In the genomic region with DNA sequence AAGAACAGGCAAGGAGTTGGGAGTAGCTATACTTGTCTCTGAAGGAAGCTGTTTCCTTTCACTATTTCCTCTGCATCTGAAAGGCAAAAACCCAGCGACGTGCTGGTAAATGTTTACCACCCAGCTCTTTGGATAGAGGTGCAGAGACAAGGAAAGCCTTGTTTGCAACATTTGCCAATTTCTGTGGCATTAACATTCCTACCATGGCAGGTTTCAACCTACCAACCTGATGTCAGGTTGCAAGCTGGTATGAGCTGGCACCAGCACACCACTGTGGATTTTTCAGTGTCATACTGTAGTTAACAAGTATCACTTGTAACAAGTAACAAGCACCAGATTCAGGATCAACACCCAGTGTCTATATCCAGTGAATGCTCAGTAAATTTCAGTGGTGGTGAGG, we compare ENCODE assay signal across 19 cellular contexts.
DNase-seq lines count a peak whose midpoint lies in the region; ATAC-seq, FAIRE-seq and TF ChIP-seq lines count a peak whose summit lies in the region.
"Had no signal": no experiment of that assay in that cellular context is flagged by ENCODE, and none has a peak within 500 bp of the region (broad histone marks: within the 10 kb centered on the region; RNA-seq: fewer than 3 reads in every experiment).

No MANE protein-coding gene starts in this region.

- no peak overlapping the region for H2BK15ac ChIP-seq in H1 (ENCODE audit: low read length)

- H2BK5ac ChIP-seq in H1 (ENCODE audit: low read depth, low read length), result no peak overlapping the region

- H3K27ac Mint-ChIP-seq in WTC11, result no peak overlapping the region
- H3K27ac Mint-ChIP-seq: CD4-positive, alpha-beta memory T cell; HFFc6 had no signal

- no peak overlapping the region for H2AK5ac ChIP-seq in H1 (ENCODE audit: low read depth, low read length)

- H2BK120ac ChIP-seq in H1 (replicated peaks; ENCODE audit: low read depth, low read length), result peak overlapping the region; percentile 35

- H3K9me3 Mint-ChIP-seq in WTC11, result peaks cover 11% of the 10 kb centered on the region

- 0 out of 4 replicates have a peak overlapping the region, but pooled peaks of 1 of the 2 experiments have one; percentile 46 for H3K4me2 ChIP-seq in H1 (ENCODE audit: insufficient read depth in 1 of 2, low read depth in 2 of 2, low read length in 2 of 2)

- no peaks in the 10 kb centered on the region for H3K79me2 ChIP-seq in H1 (ENCODE audit: control insufficient read depth in 1 of 2, insufficient read depth in 2 of 2, low read length in 2 of 2)

- no peak overlapping the region for H3K14ac ChIP-seq in H1 (ENCODE audit: insufficient read length)

- H3K23me2 ChIP-seq in H1 (ENCODE audit: low read depth, low read length), result no peaks in the 10 kb centered on the region

- H3K36me3 Mint-ChIP-seq in WTC11, result no peaks in the 10 kb centered on the region
- H3K36me3 Mint-ChIP-seq: CD4-positive, alpha-beta memory T cell had no signal

- H3K27ac ChIP-seq in H1 (ENCODE audit: low read depth, low read length) (no peak overlapping the region), prostate gland (no peak overlapping the region)
- H3K27ac ChIP-seq: GM23248 had no signal

- no peak overlapping the region for H3K56ac ChIP-seq in H1 (replicated peaks; ENCODE audit: insufficient read length, low read depth, low read length)

- H3K23ac ChIP-seq in H1 (ENCODE audit: insufficient read length), result no peak overlapping the region

- intact Hi-C loops in prostate gland (cut with DNase I), result no loop called here
- intact Hi-C loops in sciatic nerve (cut with DNase I), result no loop called here

- no peak for FAIRE-seq in H1 (lab: Jason Lieb, UNC)
- FAIRE-seq: D721Med, GM12878, GM19239, H54 had no signal

- no peak overlapping the region for H3K18ac ChIP-seq in H1 (ENCODE audit: extremely low read depth, low read length)

- ATAC-seq in WTC11 (peak; percentile 30; the same call in 1 of the 2 replicates), SK-N-SH treated with all-trans-retinoic acid at 6 μM for 48 hours (no peak), sciatic nerve (no peak)
- ATAC-seq: GM12878 had no signal

- peak overlapping the region; percentile 4; the same call in 1 of the 2 replicates for H2AFZ ChIP-seq in H1 (ENCODE audit: low read length)
- H2AFZ ChIP-seq: GM23248 had no signal

- H3K79me1 ChIP-seq in H1 (ENCODE audit: low read depth, low read length), result no peaks in the 10 kb centered on the region

- H3K4me1 Mint-ChIP-seq in WTC11, result peaks cover 29% of the 10 kb centered on the region
- H3K4me1 Mint-ChIP-seq: CD4-positive, alpha-beta memory T cell had no signal

- H4K91ac ChIP-seq in H1 (replicated peaks; ENCODE audit: insufficient read length, low read length), result peak overlapping the region; percentile 18

- no peak overlapping the region for H3K4me3 ChIP-seq in H1 (ENCODE audit: extremely low read depth in 1 of 4, insufficient read depth in 2 of 4, low read depth in 3 of 4, low read length in 4 of 4)
- no peak overlapping the region for H3K4me3 ChIP-seq in prostate gland
- H3K4me3 ChIP-seq: GM12878, GM23248, HAP-1 had no signal

- no peaks in the 10 kb centered on the region; a peak in 1 of 7 replicates for H3K27me3 ChIP-seq in H1 (replicated peaks in 1 of 4; ENCODE audit: control insufficient read depth in 3 of 4, extremely low read depth in 1 of 4, insufficient read depth in 3 of 4, low read length in 3 of 4)
- no peaks in the 10 kb centered on the region for H3K27me3 ChIP-seq in prostate gland (replicated peaks; ENCODE audit: insufficient read depth)

- H3K4me3 Mint-ChIP-seq in WTC11, result no peak overlapping the region
- H3K4me3 Mint-ChIP-seq: CD4-positive, alpha-beta memory T cell; HFFc6 had no signal

- H4K5ac ChIP-seq in H1 (ENCODE audit: insufficient read length, low read depth, low read length), result no peak overlapping the region

- H4K8ac ChIP-seq in H1 (ENCODE audit: extremely low read depth, insufficient read depth, low read length), result no peak overlapping the region

- no peak for TF ChIP-seq CTCF in WTC11 (IDR thresholded peaks at IDR 0.05)
- TF ChIP-seq CTCF in H1 (IDR thresholded peaks at IDR 0.05; ENCODE audit: control extremely low read depth in 1 of 3, insufficient read depth in 1 of 3, low read depth in 1 of 3, low read length in 3 of 3), result no peak
- TF ChIP-seq CTCF in prostate gland (IDR thresholded peaks at IDR 0.05), result no peak

- TF ChIP-seq EP300 in H1 (IDR thresholded peaks at IDR 0.05; ENCODE audit: borderline replicate concordance in 1 of 2, low read depth in 2 of 2, low read length in 2 of 2), result no peak

- no peak for TF ChIP-seq RAD21 in H1 (IDR thresholded peaks at IDR 0.05 in 1 of 2, conservative IDR thresholded peaks at IDR 0.05 in 1 of 2; ENCODE audit: low read depth in 2 of 2, low read length in 2 of 2)

- H3K9me3 ChIP-seq in H1 (ENCODE audit: insufficient read depth in 2 of 2, low read depth in 1 of 2, low read length in 1 of 2) (no peaks in the 10 kb centered on the region), prostate gland (no peaks in the 10 kb centered on the region)
- H3K9me3 ChIP-seq: Caco-2, HAP-1 had no signal

- H3K36me3 ChIP-seq in H1 (ENCODE audit: control insufficient read depth in 2 of 4, insufficient read depth in 4 of 4, low read length in 3 of 4) (no peaks in the 10 kb centered on the region), prostate gland (no peaks in the 10 kb centered on the region)
- H3K36me3 ChIP-seq: HAP-1 had no signal

- no peaks in the 10 kb centered on the region; the same call in 1 of the 2 replicates for H3K27me3 Mint-ChIP-seq in WTC11 (ENCODE audit: low read depth)

- POLR2A ChIA-PET in WTC11 (lab: Charles Lee) (no interaction called here), H1 (lab: Charles Lee; ENCODE audit: partially characterized antibody) (interaction anchor here (0.6 kb wide), 1 partner anchor 1652 kb away, joined by 4 read pairs; no protein-coding TSS in a partner anchor)

- CTCF ChIA-PET in WTC11 (lab: Charles Lee) (no interaction called here), H1 (lab: Charles Lee; ENCODE audit: partially characterized antibody) (interaction anchor here (1.0 kb wide), 1 partner anchor 29 kb away, joined by 3 read pairs; no protein-coding TSS in a partner anchor)

- H3K9ac ChIP-seq in H1 (replicated peaks in 1 of 4; ENCODE audit: extremely low read depth in 1 of 4, low read depth in 3 of 4, low read length in 3 of 4), result no peak overlapping the region
- H3K9ac ChIP-seq: GM23248 had no signal

- TF ChIP-seq POLR2A in H1 (IDR thresholded peaks at IDR 0.05; ENCODE audit: control extremely low read depth in 1 of 2, low read depth in 2 of 2, low read length in 2 of 2), result no peak
- no peak for TF ChIP-seq POLR2A in prostate gland (IDR thresholded peaks at IDR 0.05)

- WGBS in H1 (ENCODE audit: extremely low coverage in 1 of 2, insufficient coverage in 1 of 2, insufficient read length in 1 of 2, insufficient replicate concordance in 2 of 2, low coverage in 1 of 2, low lambda C conversion rate in 2 of 2, missing lambda C conversion rate in 1 of 2), 2 experiments, result 63% methylated on average over 2 of the region's 2 CpGs; no CpG with 5 or more reads in 1 of the 2 experiments
- WGBS in prostate gland, result 39% methylated on average over 2 of the region's 2 CpGs

- H3K4ac ChIP-seq in H1 (replicated peaks; ENCODE audit: insufficient read length, low read depth, low read length), result peak overlapping the region; percentile 41

- H2BK20ac ChIP-seq in H1 (ENCODE audit: low read length), result no peak overlapping the region; the same call in 1 of the 2 replicates

- H2BK12ac ChIP-seq in H1 (ENCODE audit: low read depth, low read length), result no peak overlapping the region; the same call in 1 of the 2 replicates

- H3K4me1 ChIP-seq in H1 (replicated peaks in 1 of 4; ENCODE audit: control insufficient read depth in 3 of 4, insufficient read depth in 4 of 4, low read length in 3 of 4), result peaks cover 3 to 11% (median 6%) of the 10 kb centered on the region in 4 experiments; a peak in 4 of 7 replicates
- H3K4me1 ChIP-seq in prostate gland (replicated peaks), result no peaks in the 10 kb centered on the region
- H3K4me1 ChIP-seq: Caco-2, HAP-1 had no signal

- DNase-seq in WTC11 (ENCODE audit: low spot score) (no peak), H1 (ENCODE audit: low read depth in 1 of 2, low spot score in 2 of 2) (no peak), prostate gland (ENCODE audit: low spot score) (peak; percentile 26), sciatic nerve (ENCODE audit: low spot score) (no peak), NCI-H345 treated with DMSO at 0.1 percent for 48 hours (lab: John Stamatoyannopoulos, UW; ENCODE audit: unreplicated experiment) (no peak)
- DNase-seq: Caco-2; CD4-positive, alpha-beta memory T cell; DMS 273 treated with DMSO at 0.1 percent for 48 hours; DMS79; EL; GDM1; GM23248; HFFc6 had no signal

- no peaks in the 10 kb centered on the region for H4K20me1 ChIP-seq in H1 (replicated peaks in 1 of 2; ENCODE audit: control insufficient read depth in 1 of 2, insufficient read depth in 2 of 2, low read length in 2 of 2)

TF ChIP-seq in WTC11, 78 proteins besides CTCF, POLR2A, EP300 and RAD21 (continues in another document):
- TF ChIP-seq TCF7 (CRISPR knock-in tag; IDR thresholded peaks at IDR 0.05; ENCODE audit: low read depth) (no peak), OVOL2 (CRISPR knock-in tag; IDR thresholded peaks at IDR 0.05; ENCODE audit: borderline replicate concordance) (no peak)

TF ChIP-seq in H1, 55 proteins besides CTCF, POLR2A, EP300 and RAD21 (continues in another document):
- TF ChIP-seq CTBP2 (IDR thresholded peaks at IDR 0.05; ENCODE audit: borderline replicate concordance, insufficient read depth, insufficient read length, low read length), result no peak
- TF ChIP-seq HDAC2 (IDR thresholded peaks at IDR 0.05; ENCODE audit: borderline replicate concordance in 1 of 2, low read depth in 2 of 2, low read length in 2 of 2), result no peak
- TF ChIP-seq RFX5 (IDR thresholded peaks at IDR 0.05; ENCODE audit: borderline replicate concordance, low read depth, low read length), result no peak
- no peak for TF ChIP-seq SP4 (IDR thresholded peaks at IDR 0.05; ENCODE audit: low read length)
- TF ChIP-seq, protein P1, sequence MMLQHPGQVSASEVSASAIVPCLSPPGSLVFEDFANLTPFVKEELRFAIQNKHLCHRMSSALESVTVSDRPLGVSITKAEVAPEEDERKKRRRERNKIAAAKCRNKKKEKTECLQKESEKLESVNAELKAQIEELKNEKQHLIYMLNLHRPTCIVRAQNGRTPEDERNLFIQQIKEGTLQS (IDR thresholded peaks at IDR 0.05; ENCODE audit: insufficient read depth, low read depth, low read length), result no peak
